In the genomic region with DNA sequence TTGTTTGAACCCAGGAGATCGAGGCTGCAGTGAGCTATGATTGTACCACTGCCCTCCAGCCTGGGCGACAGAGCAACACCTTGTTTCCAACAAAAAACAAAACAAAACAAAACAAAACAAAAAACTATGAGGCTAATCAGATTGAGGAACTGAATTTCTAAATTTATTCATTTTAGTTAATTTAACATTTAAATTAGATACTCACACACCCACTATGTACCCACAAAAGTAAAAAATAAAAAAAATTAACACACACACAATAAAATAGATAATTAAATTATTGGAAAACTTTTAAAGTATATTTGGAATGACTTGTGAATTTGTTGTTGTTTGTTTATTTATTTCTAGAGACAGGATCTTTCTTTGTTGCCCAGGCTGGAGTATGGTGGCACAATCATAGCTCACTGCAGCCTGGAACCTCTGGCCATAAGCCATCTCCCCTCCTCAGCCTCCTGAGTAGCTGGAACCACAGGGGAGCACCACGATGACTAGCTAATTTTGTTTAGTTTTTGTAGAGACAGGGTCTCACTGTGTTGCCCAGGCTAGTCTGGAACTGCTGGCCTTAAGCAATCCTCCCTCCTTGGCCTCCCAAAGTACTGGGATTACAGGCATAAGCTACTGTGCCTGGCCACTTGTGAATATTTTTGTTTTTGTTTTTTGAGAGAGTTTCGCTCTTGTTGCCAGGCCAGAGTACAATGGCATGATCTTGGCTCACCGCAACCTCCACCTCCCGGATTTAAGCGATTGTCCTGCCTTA, we compare ENCODE assay signal across 2 cellular contexts.
A peak's percentile ranks its signal among the peaks of the same experiment; 100 is the strongest.
TF ChIP-seq lines count a peak whose summit lies in the region.

No MANE protein-coding gene starts in this region.

TF ChIP-seq in HEK293, 187 proteins besides CTCF, POLR2A, EP300 and RAD21 (continued from another document):
- TF ChIP-seq GLI4 (tag by site-specific recombination; IDR thresholded peaks at IDR 0.05) (no peak), ZNF623 (tag by site-specific recombination; IDR thresholded peaks at IDR 0.05) (no peak)

TF ChIP-seq in WTC11, 78 proteins besides CTCF, POLR2A, EP300 and RAD21 (continued from another document):
- TF ChIP-seq, protein P1, sequence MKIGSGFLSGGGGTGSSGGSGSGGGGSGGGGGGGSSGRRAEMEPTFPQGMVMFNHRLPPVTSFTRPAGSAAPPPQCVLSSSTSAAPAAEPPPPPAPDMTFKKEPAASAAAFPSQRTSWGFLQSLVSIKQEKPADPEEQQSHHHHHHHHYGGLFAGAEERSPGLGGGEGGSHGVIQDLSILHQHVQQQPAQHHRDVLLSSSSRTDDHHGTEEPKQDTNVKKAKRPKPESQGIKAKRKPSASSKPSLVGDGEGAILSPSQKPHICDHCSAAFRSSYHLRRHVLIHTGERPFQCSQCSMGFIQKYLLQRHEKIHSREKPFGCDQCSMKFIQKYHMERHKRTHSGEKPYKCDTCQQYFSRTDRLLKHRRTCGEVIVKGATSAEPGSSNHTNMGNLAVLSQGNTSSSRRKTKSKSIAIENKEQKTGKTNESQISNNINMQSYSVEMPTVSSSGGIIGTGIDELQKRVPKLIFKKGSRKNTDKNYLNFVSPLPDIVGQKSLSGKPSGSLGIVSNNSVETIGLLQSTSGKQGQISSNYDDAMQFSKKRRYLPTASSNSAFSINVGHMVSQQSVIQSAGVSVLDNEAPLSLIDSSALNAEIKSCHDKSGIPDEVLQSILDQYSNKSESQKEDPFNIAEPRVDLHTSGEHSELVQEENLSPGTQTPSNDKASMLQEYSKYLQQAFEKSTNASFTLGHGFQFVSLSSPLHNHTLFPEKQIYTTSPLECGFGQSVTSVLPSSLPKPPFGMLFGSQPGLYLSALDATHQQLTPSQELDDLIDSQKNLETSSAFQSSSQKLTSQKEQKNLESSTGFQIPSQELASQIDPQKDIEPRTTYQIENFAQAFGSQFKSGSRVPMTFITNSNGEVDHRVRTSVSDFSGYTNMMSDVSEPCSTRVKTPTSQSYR (CRISPR knock-in tag; IDR thresholded peaks at IDR 0.05) = no peak
- TF ChIP-seq ZNF121 (CRISPR knock-in tag; IDR thresholded peaks at IDR 0.05) = peak; percentile 83
